28 cellular contexts compared by ENCODE assay signal in genomic region chr12:24230061-24230460, GRCh38.
DNase-seq lines count a peak whose midpoint lies in the region; ATAC-seq, FAIRE-seq and TF ChIP-seq lines count a peak whose summit lies in the region.
"Had no signal": no experiment of that assay in that cellular context is flagged by ENCODE, and none has a peak within 500 bp of the region (broad histone marks: within the 10 kb centered on the region; RNA-seq: fewer than 3 reads in every experiment).

No MANE protein-coding gene starts in this region.

- H3K4me3 Mint-ChIP-seq in mesothelial cell of epicardium = no peak overlapping the region
- H3K4me3 Mint-ChIP-seq: activated CD8-positive, alpha-beta T cell treated with anti-CD3 and anti-CD28 coated beads, Interleukin-2, amount 10 ng/mL, durations not matched to agents 7 days and 5 days; CD8-positive, alpha-beta memory T cell had no signal

- dilution Hi-C loops in endothelial cell of umbilical vein (cut with MboI; ENCODE audit: extremely low pct_ligation_motif_present, low sequenced_read_pairs) = no loop called here

- H3K27ac Mint-ChIP-seq in mesothelial cell of epicardium = peak overlapping the region; percentile 36
- H3K27ac Mint-ChIP-seq: activated CD8-positive, alpha-beta T cell treated with anti-CD3 and anti-CD28 coated beads, Interleukin-2, amount 10 ng/mL, durations not matched to agents 7 days and 5 days; CD8-positive, alpha-beta memory T cell had no signal

- no peaks in the 10 kb centered on the region for H3K27me3 Mint-ChIP-seq in mesothelial cell of epicardium (ENCODE audit: low read depth)

- H3K4me1 Mint-ChIP-seq in mesothelial cell of epicardium = peaks cover 11% of the 10 kb centered on the region
- H3K4me1 Mint-ChIP-seq: CD8-positive, alpha-beta memory T cell had no signal

- ATAC-seq in left cardiac atrium = no peak
- ATAC-seq: activated CD8-positive, alpha-beta T cell treated with anti-CD3 and anti-CD28 coated beads, Interleukin-2, amount 10 ng/mL, durations not matched to agents 7 days and 5 days; heart left ventricle; lower lobe of right lung; right lobe of liver had no signal

- peak overlapping the region; percentile 27 for H3K4me2 ChIP-seq in endothelial cell of umbilical vein (ENCODE audit: insufficient read depth, low read length)

- peak overlapping the region; percentile 81 for H2AFZ ChIP-seq in endothelial cell of umbilical vein (ENCODE audit: low read depth, low read length)

- CTCF ChIA-PET in A673 (lab: Charles Lee) = no interaction called here
- CTCF ChIA-PET in endothelial cell of umbilical vein (lab: Charles Lee) = interaction anchor here (1.2 to 1.7 kb wide), 4 partner anchors 9 to 121 kb away, joined by 4 read pairs; no protein-coding TSS in a partner anchor

- H3K27ac ChIP-seq in A673 (ENCODE audit: low read depth, low read length, poor library complexity, severe bottlenecking) (peak overlapping the region; percentile 4), endothelial cell of umbilical vein (ENCODE audit: insufficient read depth, low read depth, low read length) (no peak overlapping the region)
- H3K27ac ChIP-seq: breast epithelium, colonic mucosa, heart left ventricle, lower lobe of right lung, right lobe of liver, stomach had no signal

- BruUV-seq in A673 (replicated peaks; lab: Mats Ljungman, UMichigan) = no TSS peak
- no TSS peak for BruUV-seq in endothelial cell of umbilical vein (replicated peaks; lab: Mats Ljungman, UMichigan)

- H3K36me3 ChIP-seq in A673 (ENCODE audit: insufficient read depth, low read length, poor library complexity, severe bottlenecking) = no peaks in the 10 kb centered on the region
- H3K36me3 ChIP-seq in endothelial cell of umbilical vein (ENCODE audit: control insufficient read depth in 2 of 2, extremely low read depth in 1 of 2, insufficient read depth in 2 of 2, low read length in 2 of 2) = no peaks in the 10 kb centered on the region
- H3K36me3 ChIP-seq: breast epithelium, colonic mucosa, heart left ventricle, lower lobe of right lung, right lobe of liver, stomach, tibial nerve had no signal

- no peaks in the 10 kb centered on the region for H4K20me1 ChIP-seq in endothelial cell of umbilical vein (replicated peaks; ENCODE audit: control insufficient read depth, extremely low read depth, insufficient read depth, low read length)

- no peak overlapping the region for H3K9ac ChIP-seq in endothelial cell of umbilical vein (replicated peaks; ENCODE audit: extremely low read depth, insufficient read depth, low read length)

- POLR2A ChIA-PET in A673 (lab: Charles Lee; ENCODE audit: low non-redundant PET) = no interaction called here
- POLR2A ChIA-PET in endothelial cell of umbilical vein (lab: Charles Lee) = no interaction called here

- TF ChIP-seq CTCF in A673 (conservative IDR thresholded peaks at IDR 0.05; ENCODE audit: low read depth, low read length) = no peak
- TF ChIP-seq CTCF in endothelial cell of umbilical vein (IDR thresholded peaks at IDR 0.05; ENCODE audit: extremely low read depth in 1 of 2, insufficient read depth in 1 of 2, low read depth in 1 of 2, low read length in 2 of 2) = no peak
- TF ChIP-seq CTCF in mesothelial cell of epicardium (IDR thresholded peaks at IDR 0.05; ENCODE audit: unreplicated experiment) = no peak

- H3K27me3 ChIP-seq in A673 (replicated peaks; ENCODE audit: insufficient read depth, low read depth, low read length, poor library complexity) (no peaks in the 10 kb centered on the region), endothelial cell of umbilical vein (ENCODE audit: control insufficient read depth in 2 of 2, insufficient read depth in 2 of 2, low read length in 2 of 2) (no peaks in the 10 kb centered on the region)
- H3K27me3 ChIP-seq: breast epithelium, colonic mucosa, heart left ventricle, right lobe of liver, stomach, tibial nerve had no signal

- no peak for FAIRE-seq in endothelial cell of umbilical vein (lab: Jason Lieb, UNC)
- no peak for FAIRE-seq in RCC 7860 (lab: Jason Lieb, UNC)
- FAIRE-seq: GM12892, islet of Langerhans had no signal

- DNase-seq in A673 (ENCODE audit: low spot score) = peak; percentile 58
- DNase-seq in NCI-H748 (lab: John Stamatoyannopoulos, UW; ENCODE audit: unreplicated experiment) = peak; percentile 54
- DNase-seq in endothelial cell of umbilical vein (ENCODE audit: low read depth, low spot score) = peak; percentile 59
- DNase-seq in mesothelial cell of epicardium (ENCODE audit: low spot score in 2 of 2, unreplicated experiment in 2 of 2) = no peak
- DNase-seq in left cardiac atrium = no peak
- DNase-seq in stimulated activated CD4-positive, alpha-beta T cell treated with anti-CD3 and anti-CD28 coated beads, Interleukin-15, amount 100 ng/mL, for 24 hours = no peak
- DNase-seq in D341Med (ENCODE audit: low spot score) = no peak
- DNase-seq in RCC 7860 (ENCODE audit: low spot score) = no peak
- DNase-seq: 8988T; activated CD4-positive, CD25-positive, alpha-beta regulatory T cell; activated CD8-positive, alpha-beta T cell treated with anti-CD3 and anti-CD28 coated beads, Interleukin-2, amount 10 ng/mL, durations not matched to agents 7 days and 5 days; activated gamma-delta T cell treated with Interleukin-2 at 50 U/mL for 16 hours; activated T-cell treated with anti-CD3 and anti-CD28 coated beads, Interleukin-2, amount 50 U/mL, for 1 hour; AML-193; CD8-positive, alpha-beta memory T cell; colonic mucosa; DMS79; heart left ventricle; lower lobe of right lung; NCI-H1092 treated with DMSO at 0.1 percent for 48 hours; NCI-H510A; right lobe of liver; stomach; T1000 had no signal

- H3K9me3 Mint-ChIP-seq in mesothelial cell of epicardium = no peaks in the 10 kb centered on the region

- TF ChIP-seq POLR2A in endothelial cell of umbilical vein (IDR thresholded peaks at IDR 0.05; ENCODE audit: low read depth, low read length) = no peak

- H3K9me3 ChIP-seq in A673 (ENCODE audit: low read depth, low read length, poor library complexity, severe bottlenecking) (no peaks in the 10 kb centered on the region), endothelial cell of umbilical vein (replicated peaks; ENCODE audit: control insufficient read depth, insufficient read depth, low read length) (no peaks in the 10 kb centered on the region)
- H3K9me3 ChIP-seq: breast epithelium, colonic mucosa, heart left ventricle, lower lobe of right lung, right lobe of liver, stomach, tibial nerve had no signal

- H3K9me1 ChIP-seq in endothelial cell of umbilical vein (replicated peaks; ENCODE audit: control insufficient read depth, extremely low read depth, insufficient read depth, low read length) = no peaks in the 10 kb centered on the region

- H3K4me1 ChIP-seq in A673 (ENCODE audit: insufficient read depth, low read length, poor library complexity, severe bottlenecking) = peaks cover 28% of the 10 kb centered on the region
- H3K4me1 ChIP-seq in endothelial cell of umbilical vein (ENCODE audit: control insufficient read depth, extremely low read depth, insufficient read depth, low read length) = peaks cover 22% of the 10 kb centered on the region
- H3K4me1 ChIP-seq: breast epithelium, colonic mucosa, lower lobe of right lung, right lobe of liver had no signal

- intact Hi-C loops in A673 (cut with micrococcal nuclease; ENCODE audit: unreplicated experiment) = no loop called here
- intact Hi-C loops in endothelial cell of umbilical vein (cut with micrococcal nuclease) = no loop called here
- intact Hi-C loops in left cardiac atrium (cut with DNase I) = no loop called here

- no peak overlapping the region for H3K4me3 ChIP-seq in A673 (ENCODE audit: low read depth, low read length, poor library complexity, severe bottlenecking)
- no peak overlapping the region for H3K4me3 ChIP-seq in endothelial cell of umbilical vein (replicated peaks in 1 of 3; ENCODE audit: insufficient read depth in 1 of 3, low read depth in 1 of 3, low read length in 3 of 3)
- H3K4me3 ChIP-seq: breast epithelium, colonic mucosa, heart left ventricle, lower lobe of right lung, right lobe of liver, stomach, tibial nerve had no signal

- H3K79me2 ChIP-seq in endothelial cell of umbilical vein (ENCODE audit: control insufficient read depth, insufficient read depth, low read length) = no peaks in the 10 kb centered on the region

- H3K36me3 Mint-ChIP-seq in mesothelial cell of epicardium = no peaks in the 10 kb centered on the region
- H3K36me3 Mint-ChIP-seq: CD8-positive, alpha-beta memory T cell had no signal

TF ChIP-seq in endothelial cell of umbilical vein, 7 proteins besides CTCF, POLR2A, EP300 and RAD21:
- no peak for TF ChIP-seq EZH2 (IDR thresholded peaks at IDR 0.05; ENCODE audit: borderline replicate concordance, low read depth, low read length, severe bottlenecking)
- TF ChIP-seq FOS (IDR thresholded peaks at IDR 0.05; ENCODE audit: borderline replicate concordance, insufficient read depth, low read length) = no peak
- TF ChIP-seq POLR2AphosphoS5 (IDR thresholded peaks at IDR 0.05; ENCODE audit: insufficient read depth, low read depth, low read length) = no peak
- no peak for TF ChIP-seq MYC (IDR thresholded peaks at IDR 0.05; ENCODE audit: low read depth, low read length)
- no peak for TF ChIP-seq MAX (IDR thresholded peaks at IDR 0.05; ENCODE audit: insufficient read depth, insufficient read length)

Comparison
In these comparisons a context has a peak if more than half of its experiments do, and no peak if none do; other contexts are left out.
1. DNase-seq: peak in A673 (single experiment), NCI-H748 (single experiment) and endothelial cell of umbilical vein (single experiment); none in mesothelial cell of epicardium (0 of 2), left cardiac atrium (single experiment), stimulated activated CD4-positive, alpha-beta T cell treated with anti-CD3 and anti-CD28 coated beads, Interleukin-15, amount 100 ng/mL, for 24 hours (single experiment), D341Med (single experiment) and RCC 7860 (single experiment).